13 cellular contexts compared by ENCODE assay signal in genomic region chr6:85463621-85464259, GRCh38. TPM values are rescaled to one million over a fixed set of nuclear protein-coding genes. Genes with fewer than 3 reads are reported as not detected.
DNase-seq lines count a peak whose midpoint lies in the region; ATAC-seq and TF ChIP-seq lines count a peak whose summit lies in the region.
"Had no signal": no experiment of that assay in that cellular context is flagged by ENCODE, and none has a peak within 500 bp of the region (broad histone marks: within the 10 kb centered on the region; RNA-seq: fewer than 3 reads in every experiment).

No MANE protein-coding gene starts in this region.

- peak overlapping the region; percentile 58 for H3K4me2 ChIP-seq in PC-3 (ENCODE audit: low read length)
- H3K4me2 ChIP-seq in skeletal muscle satellite cell (ENCODE audit: low read length), result peak overlapping the region; percentile 47
- H3K4me2 ChIP-seq: neural progenitor cell had no signal

- no peaks in the 10 kb centered on the region for H3K27me3 Mint-ChIP-seq in activated CD4-positive, alpha-beta T cell treated with anti-CD3 and anti-CD28 coated beads, Interleukin-2, amount 10 ng/mL, durations not matched to agents 24 days and 14 days
- H3K27me3 Mint-ChIP-seq in chondrocyte (ENCODE audit: low read depth), result no peaks in the 10 kb centered on the region

- H4K20me1 ChIP-seq in PC-3 (ENCODE audit: low read length), result no peaks in the 10 kb centered on the region

- H3K9me3 Mint-ChIP-seq in activated CD4-positive, alpha-beta T cell treated with anti-CD3 and anti-CD28 coated beads, Interleukin-2, amount 10 ng/mL, durations not matched to agents 24 days and 14 days, result no peaks in the 10 kb centered on the region
- H3K9me3 Mint-ChIP-seq in chondrocyte (ENCODE audit: low read depth), result no peaks in the 10 kb centered on the region
- H3K9me3 Mint-ChIP-seq: neural progenitor cell had no signal

- H3K36me3 Mint-ChIP-seq in activated CD4-positive, alpha-beta T cell treated with anti-CD3 and anti-CD28 coated beads, Interleukin-2, amount 10 ng/mL, durations not matched to agents 24 days and 14 days (ENCODE audit: low read depth), result peaks cover 17% of the 10 kb centered on the region
- H3K36me3 Mint-ChIP-seq in chondrocyte (ENCODE audit: low read depth), result no peaks in the 10 kb centered on the region
- H3K36me3 Mint-ChIP-seq: neural progenitor cell had no signal

- H3K36me3 ChIP-seq in PC-3 (ENCODE audit: low read depth, low read length) (no peaks in the 10 kb centered on the region), skeletal muscle satellite cell (ENCODE audit: insufficient read depth, low read length) (peaks cover 51% of the 10 kb centered on the region)
- H3K36me3 ChIP-seq: HAP-1, neural progenitor cell had no signal

- no peak overlapping the region for H2AFZ ChIP-seq in PC-3 (ENCODE audit: low read length)
- H2AFZ ChIP-seq: neural progenitor cell had no signal

- no peaks in the 10 kb centered on the region for H3K79me2 ChIP-seq in PC-3 (ENCODE audit: low read length)

- H3K9ac ChIP-seq in PC-3 (ENCODE audit: low read length), result peak overlapping the region; percentile 73
- H3K9ac ChIP-seq in skeletal muscle satellite cell (ENCODE audit: low read depth, low read length), result peak overlapping the region; percentile 80
- H3K9ac ChIP-seq: neural progenitor cell had no signal

- no peak for TF ChIP-seq CTCF in PC-3 (conservative IDR thresholded peaks at IDR 0.05; ENCODE audit: low read depth, low read length)
- TF ChIP-seq CTCF in chondrocyte (IDR thresholded peaks at IDR 0.05), result no peak

- H3K4me3 ChIP-seq in PC-3 (ENCODE audit: low read length) (no peak overlapping the region), skeletal muscle satellite cell (ENCODE audit: low read length) (peak overlapping the region; percentile 8)
- H3K4me3 ChIP-seq: HAP-1, neural progenitor cell had no signal

- H3K4me3 Mint-ChIP-seq in activated CD4-positive, alpha-beta T cell treated with anti-CD3 and anti-CD28 coated beads, Interleukin-2, amount 10 ng/mL, durations not matched to agents 24 days and 14 days, result peak overlapping the region; percentile 43
- H3K4me3 Mint-ChIP-seq in chondrocyte (ENCODE audit: unreplicated experiment), result no peak overlapping the region
- H3K4me3 Mint-ChIP-seq: neural progenitor cell had no signal

- DNase-seq in activated CD4-positive, alpha-beta T cell treated with anti-CD3 and anti-CD28 coated beads, Interleukin-2, amount 10 ng/mL, durations not matched to agents 24 days and 14 days, result no peak
- no peak for DNase-seq in activated CD4-positive, alpha-beta T cell treated with anti-CD3 and anti-CD28 coated beads, Interleukin-2, amount 50 U/mL, for 48 hours
- DNase-seq in PC-3 (no peak), chondrocyte (ENCODE audit: low spot score) (no peak), T-helper 9 cell (no peak), Right ventricle myocardium superior (no peak)
- DNase-seq: DMS 273 treated with DMSO at 0.1 percent for 48 hours, NCI-H146, NCI-H524 had no signal

- no peaks in the 10 kb centered on the region for H3K9me2 ChIP-seq in PC-3 (replicated peaks; ENCODE audit: low read length)

- CTCF ChIA-PET in PC-3 (lab: Charles Lee), result interaction anchor here (0.6 to 1.0 kb wide), 2 partner anchors 19 to 215 kb away, joined by 4 to 21 read pairs; no protein-coding TSS in a partner anchor

- H3K27ac Mint-ChIP-seq in activated CD4-positive, alpha-beta T cell treated with anti-CD3 and anti-CD28 coated beads, Interleukin-2, amount 10 ng/mL, durations not matched to agents 24 days and 14 days, result peak overlapping the region; percentile 94
- peak overlapping the region; percentile 93 for H3K27ac Mint-ChIP-seq in chondrocyte (ENCODE audit: unreplicated experiment)
- H3K27ac Mint-ChIP-seq: neural progenitor cell had no signal

- peak overlapping the region; percentile 99 for H3K27ac ChIP-seq in PC-3 (ENCODE audit: low read length)
- H3K27ac ChIP-seq: neural progenitor cell had no signal

- no peaks in the 10 kb centered on the region for H3F3A ChIP-seq in PC-3 (ENCODE audit: low read length, unreplicated experiment)

- H3K4me1 ChIP-seq in PC-3 (ENCODE audit: insufficient read depth, low read length) (peaks cover 69% of the 10 kb centered on the region), skeletal muscle satellite cell (ENCODE audit: control insufficient read depth, insufficient read depth, low read length) (peaks cover 88% of the 10 kb centered on the region)
- H3K4me1 ChIP-seq: HAP-1, neural progenitor cell had no signal

- intact Hi-C loops in activated CD4-positive, alpha-beta T cell treated with anti-CD3 and anti-CD28 coated beads, Interleukin-2, amount 10 ng/mL, durations not matched to agents 24 days and 14 days (cut with micrococcal nuclease), result loop anchor here (1.0 to 2.0 kb wide), 2 partner anchors 20 to 47 kb away; no protein-coding TSS in a partner anchor
- intact Hi-C loops in PC-3 (cut with micrococcal nuclease), result loop anchor here (1.0 kb wide), 2 partner anchors 59 to 102 kb away; no protein-coding TSS in a partner anchor
- intact Hi-C loops in Right ventricle myocardium superior (cut with DNase I), result no loop called here

- H3K27me3 ChIP-seq in PC-3 (ENCODE audit: low read length) (no peaks in the 10 kb centered on the region), skeletal muscle satellite cell (ENCODE audit: control insufficient read depth, insufficient read depth, low read length) (no peaks in the 10 kb centered on the region)
- H3K27me3 ChIP-seq: neural progenitor cell had no signal

- POLR2A ChIA-PET in PC-3 (lab: Charles Lee; ENCODE audit: unreplicated experiment), result interaction anchor here (0.6 kb wide), 1 partner anchor 103 kb away, joined by 5 read pairs; no protein-coding TSS in a partner anchor

- peaks cover 73% of the 10 kb centered on the region for H3K4me1 Mint-ChIP-seq in activated CD4-positive, alpha-beta T cell treated with anti-CD3 and anti-CD28 coated beads, Interleukin-2, amount 10 ng/mL, durations not matched to agents 24 days and 14 days
- H3K4me1 Mint-ChIP-seq in chondrocyte (ENCODE audit: low read depth), result peaks cover 81% of the 10 kb centered on the region

- BruUV-seq in PC-3 (replicated peaks; lab: Mats Ljungman, UMichigan), result TSS peak; percentile 73

- no peak for ATAC-seq in PC-3
- ATAC-seq in GM18858 (IDR thresholded peaks at IDR 0.05; ENCODE audit: unreplicated experiment), result no peak
- no peak for ATAC-seq in Right ventricle myocardium superior (ENCODE audit: poor library complexity)

- H3K9me3 ChIP-seq in PC-3 (ENCODE audit: low read length) (no peaks in the 10 kb centered on the region), skeletal muscle satellite cell (replicated peaks; ENCODE audit: low read length) (no peaks in the 10 kb centered on the region)
- H3K9me3 ChIP-seq: HAP-1 had no signal

RNA-seq across cellular contexts. Expression of gene NT5E, which starts 13.9 kb away (rescaled TPM):
- total RNA-seq in activated CD4-positive, alpha-beta T cell treated with anti-CD3 and anti-CD28 coated beads, Interleukin-2, amount 10 ng/mL, durations not matched to agents 24 days and 14 days, result 14.8 and 15.2 TPM in 2 replicates
- total RNA-seq in PC-3 (2014; rRNA removed) (9.0 and 15.8 TPM in 2 replicates), chondrocyte (43.1 to 49.0 TPM (median 48.7 TPM) in 3 replicates), Right ventricle myocardium superior (4.2 TPM)
- total RNA-seq in skeletal muscle satellite cell (2012; rRNA removed), result 342 and 377 TPM in 2 replicates
